Comparison of ENCODE assay signal across 32 cellular contexts in genomic region chr6:8236956-8237355, GRCh38.
"Had no signal": no experiment of that assay in that cellular context is flagged by ENCODE, and none has a peak within 500 bp of the region (broad histone marks: within the 10 kb centered on the region; RNA-seq: fewer than 3 reads in every experiment).

No MANE protein-coding gene starts in this region.

- H3K36me3 Mint-ChIP-seq: activated naive CD4-positive, alpha-beta T cell treated with anti-CD3 and anti-CD28 coated beads, Interleukin-2, amount 50 U/mL, for 24 hours; activated naive CD8-positive, alpha-beta T cell treated with anti-CD3 and anti-CD28 coated beads for 36 hours; brain; T-cell had no signal

- H3K27ac ChIP-seq: adrenal gland, ascending aorta, breast epithelium, esophagus muscularis mucosa, gastroesophageal sphincter, WERI-Rb-1 had no signal

- H3K9me3 ChIP-seq: adrenal gland, ascending aorta, breast epithelium, esophagus muscularis mucosa, gastroesophageal sphincter had no signal

- H3K9me3 Mint-ChIP-seq: activated B cell treated with CpG ODN at 0.5 μM for 24 hours; activated CD8-positive, alpha-beta T cell treated with anti-CD3 and anti-CD28 coated beads for 36 hours; activated naive CD4-positive, alpha-beta T cell treated with anti-CD3 and anti-CD28 coated beads, Interleukin-2, amount 50 U/mL, for 24 hours; activated naive CD8-positive, alpha-beta T cell treated with anti-CD3 and anti-CD28 coated beads for 36 hours; activated naive CD8-positive, alpha-beta T cell treated with anti-CD3 and anti-CD28 coated beads, Interleukin-2, amount 50 U/mL, for 24 hours; activated T-cell treated with anti-CD3 and anti-CD28 coated beads, Interleukin-2, amount 50 U/mL, for 4 hours; activated T-helper 17 cell treated with anti-CD3 and anti-CD28 coated beads, Interleukin-2, amount 50 U/mL, for 72 hours; brain; T-cell; T-helper 1 cell treated with Interleukin-12 subunit alpha and Interleukin-12 subunit beta and Interleukin-4 antibody, amounts not matched to agents 30 μg/mL and 1 μg/mL, for 36 hours had no signal

- H3K36me3 ChIP-seq: adrenal gland, ascending aorta, breast epithelium, esophagus muscularis mucosa, gastroesophageal sphincter, WERI-Rb-1 had no signal

- H3K27me3 ChIP-seq: adrenal gland, ascending aorta, breast epithelium had no signal

- H3K4me3 Mint-ChIP-seq: activated B cell treated with CpG ODN at 0.5 μM for 24 hours; activated CD8-positive, alpha-beta T cell treated with anti-CD3 and anti-CD28 coated beads for 36 hours; activated naive CD4-positive, alpha-beta T cell treated with anti-CD3 and anti-CD28 coated beads, Interleukin-2, amount 50 U/mL, for 24 hours; activated naive CD8-positive, alpha-beta T cell treated with anti-CD3 and anti-CD28 coated beads for 36 hours; activated naive CD8-positive, alpha-beta T cell treated with anti-CD3 and anti-CD28 coated beads, Interleukin-2, amount 50 U/mL, for 24 hours; activated T-cell treated with anti-CD3 and anti-CD28 coated beads, Interleukin-2, amount 50 U/mL, for 4 hours; activated T-helper 17 cell treated with anti-CD3 and anti-CD28 coated beads, Interleukin-2, amount 50 U/mL, for 72 hours; T-cell; T-helper 1 cell treated with Interleukin-12 subunit alpha and Interleukin-12 subunit beta and Interleukin-4 antibody, amounts not matched to agents 30 μg/mL and 1 μg/mL, for 36 hours had no signal

- H3K4me3 ChIP-seq: adrenal gland, ascending aorta, breast epithelium, esophagus muscularis mucosa, gastroesophageal sphincter had no signal

- H3K27me3 Mint-ChIP-seq: brain had no signal

- DNase-seq: activated B cell treated with CpG ODN at 0.5 μM for 24 hours; activated CD4-positive, alpha-beta T cell treated with anti-CD3 and anti-CD28 coated beads for 48 hours; activated CD4-positive, alpha-beta T cell treated with anti-CD3 and anti-CD28 coated beads, Interleukin-2, amount 50 U/mL, for 1 hour; activated CD4-positive, alpha-beta T cell treated with anti-CD3 and anti-CD28 coated beads, Interleukin-2, amount 50 U/mL, for 48 hours; activated CD8-positive, alpha-beta memory T cell treated with anti-CD3 and anti-CD28 coated beads for 24 hours; activated CD8-positive, alpha-beta T cell treated with anti-CD3 and anti-CD28 coated beads for 36 hours; activated effector memory CD4-positive, alpha-beta T cell treated with Interleukin-2 at 50 U/mL for 16 hours; activated gamma-delta T cell treated with Interleukin-2 at 50 U/mL for 16 hours; activated naive CD4-positive, alpha-beta T cell treated with Interleukin-2 at 50 U/mL for 16 hours; activated naive CD8-positive, alpha-beta T cell treated with anti-CD3 and anti-CD28 coated beads for 36 hours; activated naive CD8-positive, alpha-beta T cell treated with anti-CD3 and anti-CD28 coated beads, Interleukin-2, amount 50 U/mL, for 24 hours; activated T-cell treated with anti-CD3 and anti-CD28 coated beads, Interleukin-2, amount 50 U/mL, for 4 hours; adrenal gland; amygdala; caudate nucleus; cortex of kidney; effector CD8-positive, alpha-beta T cell; erythroblast; foreskin melanocyte; SW 1271; T-cell; T-helper 9 cell; WERI-Rb-1 had no signal

- H3K4me1 Mint-ChIP-seq: activated B cell treated with CpG ODN at 0.5 μM for 24 hours; activated naive CD4-positive, alpha-beta T cell treated with anti-CD3 and anti-CD28 coated beads, Interleukin-2, amount 50 U/mL, for 24 hours; activated naive CD8-positive, alpha-beta T cell treated with anti-CD3 and anti-CD28 coated beads for 36 hours; activated naive CD8-positive, alpha-beta T cell treated with anti-CD3 and anti-CD28 coated beads, Interleukin-2, amount 50 U/mL, for 24 hours; activated T-helper 17 cell treated with anti-CD3 and anti-CD28 coated beads, Interleukin-2, amount 50 U/mL, for 72 hours; T-cell had no signal

- ATAC-seq: activated CD4-positive, CD25-positive, alpha-beta regulatory T cell treated with anti-CD3 and anti-CD28 coated beads, Interleukin-2, amount 50 U/mL, for 24 hours; activated CD8-positive, alpha-beta T cell treated with anti-CD3 and anti-CD28 coated beads for 36 hours; activated naive CD8-positive, alpha-beta T cell treated with anti-CD3 and anti-CD28 coated beads, Interleukin-2, amount 50 U/mL, for 24 hours; activated T-cell treated with anti-CD3 and anti-CD28 coated beads, Interleukin-2, amount 50 U/mL, for 4 hours; activated T-helper 17 cell treated with anti-CD3 and anti-CD28 coated beads, Interleukin-2, amount 50 U/mL, for 72 hours; gastroesophageal sphincter; T-cell had no signal

- H3K27ac Mint-ChIP-seq: activated B cell treated with CpG ODN at 0.5 μM for 24 hours; activated CD8-positive, alpha-beta T cell treated with anti-CD3 and anti-CD28 coated beads for 36 hours; activated naive CD4-positive, alpha-beta T cell treated with anti-CD3 and anti-CD28 coated beads, Interleukin-2, amount 50 U/mL, for 24 hours; activated naive CD8-positive, alpha-beta T cell treated with anti-CD3 and anti-CD28 coated beads for 36 hours; activated naive CD8-positive, alpha-beta T cell treated with anti-CD3 and anti-CD28 coated beads, Interleukin-2, amount 50 U/mL, for 24 hours; activated T-helper 17 cell treated with anti-CD3 and anti-CD28 coated beads, Interleukin-2, amount 50 U/mL, for 72 hours; T-cell; T-helper 1 cell treated with Interleukin-12 subunit alpha and Interleukin-12 subunit beta and Interleukin-4 antibody, amounts not matched to agents 30 μg/mL and 1 μg/mL, for 36 hours had no signal

- H3K4me1 ChIP-seq: adrenal gland, ascending aorta, breast epithelium, esophagus muscularis mucosa, gastroesophageal sphincter had no signal
